In genomic region chr14:67695394-67695949, GRCh38 we compare ENCODE assay signal across 8 cellular contexts. TPM values are rescaled to one million over a fixed set of nuclear protein-coding genes. Genes with fewer than 3 reads are reported as not detected.
DNase-seq lines count a peak whose midpoint lies in the region; ATAC-seq, FAIRE-seq and TF ChIP-seq lines count a peak whose summit lies in the region.

A gene with protein sequence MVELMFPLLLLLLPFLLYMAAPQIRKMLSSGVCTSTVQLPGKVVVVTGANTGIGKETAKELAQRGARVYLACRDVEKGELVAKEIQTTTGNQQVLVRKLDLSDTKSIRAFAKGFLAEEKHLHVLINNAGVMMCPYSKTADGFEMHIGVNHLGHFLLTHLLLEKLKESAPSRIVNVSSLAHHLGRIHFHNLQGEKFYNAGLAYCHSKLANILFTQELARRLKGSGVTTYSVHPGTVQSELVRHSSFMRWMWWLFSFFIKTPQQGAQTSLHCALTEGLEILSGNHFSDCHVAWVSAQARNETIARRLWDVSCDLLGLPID (minus strand): TSS chr14:67695764. CDS start chr14:67695703, 61 bp downstream.

- H3K23me2 ChIP-seq in H1 (ENCODE audit: low read depth, low read length), result 0 out of 2 replicates have a peak, but pooled peaks cover 2% of the 10 kb centered on the region

- peak within 1 kb of the TSS; percentile 85 for H3K56ac ChIP-seq in H1 (replicated peaks; ENCODE audit: insufficient read length, low read depth, low read length)

- TF ChIP-seq EP300 in H1 (IDR thresholded peaks at IDR 0.05; ENCODE audit: borderline replicate concordance in 1 of 2, low read depth in 2 of 2, low read length in 2 of 2), result no peak

- H2BK20ac ChIP-seq in H1 (ENCODE audit: low read length), result no peak within 1 kb of the TSS; the same call in 1 of the 2 replicates

- H3K27me3 ChIP-seq in H1 (replicated peaks in 1 of 4; ENCODE audit: control insufficient read depth in 3 of 4, extremely low read depth in 1 of 4, insufficient read depth in 3 of 4, low read length in 3 of 4), result peaks cover 0 to 2% (median 0%) of the 10 kb centered on the region in 4 experiments; a peak in 2 of 7 replicates
- no peaks in the 10 kb centered on the region for H3K27me3 ChIP-seq in mesenchymal stem cell (ENCODE audit: control insufficient read depth in 1 of 2, insufficient read depth in 1 of 2, low read length in 2 of 2)

- peak within 1 kb of the TSS; percentile 73 for H3K27ac ChIP-seq in H1 (ENCODE audit: low read depth, low read length)
- H3K27ac ChIP-seq in mesenchymal stem cell (ENCODE audit: low read length, poor library complexity, severe bottlenecking), result peak within 1 kb of the TSS; percentile 80

- DNase-seq in CMK (ENCODE audit: low read depth), result peak; percentile 50
- DNase-seq in HT-29 (ENCODE audit: low spot score), result peak; percentile 79
- DNase-seq in NOMO-1 treated with dmso at 0.1 percent for 144 hours (lab: John Stamatoyannopoulos, UW; ENCODE audit: unreplicated experiment), result peak; percentile 88
- peak; percentile 43 to 58 (median 53) for DNase-seq in activated CD8-positive, alpha-beta memory T cell treated with anti-CD3 and anti-CD28 coated beads for 48 hours (ENCODE audit: low read depth in 2 of 3, low spot score in 2 of 3)
- peak; percentile 49 to 86 for DNase-seq in H1 (ENCODE audit: low read depth in 1 of 2, low spot score in 2 of 2)
- DNase-seq in mesenchymal stem cell, result peak; percentile 95
- DNase-seq in stimulated activated CD8-positive, alpha-beta memory T cell treated with anti-CD3 and anti-CD28 coated beads, Interleukin-12 subunit alpha, Interleukin-12 subunit beta, amount 100 ng/mL, for 4 hours (ENCODE audit: low read depth), result peak; percentile 59

- CTCF ChIA-PET in H1 (lab: Charles Lee; ENCODE audit: partially characterized antibody), result interaction anchor here (0.6 to 3.1 kb wide), 7 partner anchors 9 to 458 kb away, joined by 3 to 26 read pairs (median 3); no protein-coding TSS in a partner anchor

- peaks cover 5% of the 10 kb centered on the region; the same call in 1 of the 2 replicates for H3K79me1 ChIP-seq in H1 (ENCODE audit: low read depth, low read length)
- peaks cover 13% of the 10 kb centered on the region for H3K79me1 ChIP-seq in mesenchymal stem cell (replicated peaks; ENCODE audit: low read length, poor library complexity, severe bottlenecking)

- H2BK12ac ChIP-seq in H1 (ENCODE audit: low read depth, low read length), result no peak within 1 kb of the TSS
- H2BK12ac ChIP-seq in mesenchymal stem cell (ENCODE audit: low read length in 2 of 2), result peak within 1 kb of the TSS in 1 of 2 experiments; percentile 42

- H2BK15ac ChIP-seq in H1 (ENCODE audit: low read length), result no peak within 1 kb of the TSS
- H2BK15ac ChIP-seq in mesenchymal stem cell (ENCODE audit: low read depth, poor library complexity, severe bottlenecking), result peak within 1 kb of the TSS; percentile 61

- peaks cover 3 to 5% (median 4%) of the 10 kb centered on the region in 4 experiments; a peak in 4 of 7 replicates for H3K4me1 ChIP-seq in H1 (replicated peaks in 1 of 4; ENCODE audit: control insufficient read depth in 3 of 4, insufficient read depth in 4 of 4, low read length in 3 of 4)
- H3K4me1 ChIP-seq in mesenchymal stem cell (ENCODE audit: control insufficient read depth, insufficient read depth, low read depth, low read length), result no peaks in the 10 kb centered on the region

- peak; percentile 73 for FAIRE-seq in H1 (lab: Jason Lieb, UNC)

- H3K4me3 ChIP-seq in H1 (ENCODE audit: extremely low read depth in 1 of 4, insufficient read depth in 2 of 4, low read depth in 3 of 4, low read length in 4 of 4), result peak within 1 kb of the TSS; percentile 76 to 97 (median 87)
- H3K4me3 ChIP-seq in mesenchymal stem cell (ENCODE audit: insufficient read depth in 1 of 2, low read depth in 1 of 2, low read length in 2 of 2), result peak within 1 kb of the TSS; percentile 82 to 99

- POLR2A ChIA-PET in H1 (lab: Charles Lee; ENCODE audit: partially characterized antibody), result interaction anchor here (0.6 to 3.0 kb wide), 21 partner anchors 9 to 259 kb away, joined by 3 to 21 read pairs (median 6); partner anchors contain the start of genes ARG2, PIGH, VTI1B and ZFYVE26

- H4K91ac ChIP-seq in H1 (replicated peaks; ENCODE audit: insufficient read length, low read length), result peak within 1 kb of the TSS; percentile 69
- H4K91ac ChIP-seq in mesenchymal stem cell (ENCODE audit: low read length), result peak within 1 kb of the TSS; percentile 9

- H3K9me3 ChIP-seq in H1 (ENCODE audit: insufficient read depth in 2 of 2, low read depth in 1 of 2, low read length in 1 of 2) (no peaks in the 10 kb centered on the region), mesenchymal stem cell (ENCODE audit: control insufficient read depth, low read length) (no peaks in the 10 kb centered on the region)

- H4K8ac ChIP-seq in H1 (ENCODE audit: extremely low read depth, insufficient read depth, low read length) (peak within 1 kb of the TSS; percentile 81), mesenchymal stem cell (ENCODE audit: low read length) (peak within 1 kb of the TSS; percentile 16)

- TF ChIP-seq CTCF in H1 (IDR thresholded peaks at IDR 0.05; ENCODE audit: control extremely low read depth in 1 of 3, insufficient read depth in 1 of 3, low read depth in 1 of 3, low read length in 3 of 3), result 0 out of 4 replicates have a peak, but pooled peaks of 1 of the 3 experiments have one; percentile 5

- peak; percentile 95 to 98 for TF ChIP-seq POLR2A in H1 (IDR thresholded peaks at IDR 0.05; ENCODE audit: control extremely low read depth in 1 of 2, low read depth in 2 of 2, low read length in 2 of 2)

- H3K79me2 ChIP-seq in H1 (ENCODE audit: control insufficient read depth in 1 of 2, insufficient read depth in 2 of 2, low read length in 2 of 2), result peaks cover 10 to 49% of the 10 kb centered on the region in 2 experiments

- H3K14ac ChIP-seq in H1 (ENCODE audit: insufficient read length), result no peak within 1 kb of the TSS
- H3K14ac ChIP-seq in mesenchymal stem cell (ENCODE audit: low read length in 2 of 2), result peak within 1 kb of the TSS in 1 of 2 experiments; percentile 79

- H3K9ac ChIP-seq in H1 (replicated peaks in 1 of 4; ENCODE audit: extremely low read depth in 1 of 4, low read depth in 3 of 4, low read length in 3 of 4) (peak within 1 kb of the TSS; percentile 77 to 81 (median 80)), mesenchymal stem cell (ENCODE audit: low read length) (peak within 1 kb of the TSS; percentile 97)

- peak; percentile 77 for ATAC-seq in GM19468 (IDR thresholded peaks at IDR 0.05; ENCODE audit: extremely low read depth, unreplicated experiment)

- H3K23ac ChIP-seq in H1 (ENCODE audit: insufficient read length) (no peak within 1 kb of the TSS), mesenchymal stem cell (ENCODE audit: low read length in 2 of 2) (no peak within 1 kb of the TSS)

- H2AFZ ChIP-seq in H1 (ENCODE audit: low read length) (0 out of 2 replicates have a peak within 1 kb of the TSS, but pooled peaks have one; percentile 54), mesenchymal stem cell (ENCODE audit: low read depth, low read length) (peak within 1 kb of the TSS; percentile 60)

- H2BK120ac ChIP-seq in H1 (replicated peaks; ENCODE audit: low read depth, low read length) (no peak within 1 kb of the TSS), mesenchymal stem cell (ENCODE audit: low read depth, low read length) (peak within 1 kb of the TSS; percentile 11)

- peaks cover 5 to 10% of the 10 kb centered on the region in 2 experiments for H4K20me1 ChIP-seq in H1 (replicated peaks in 1 of 2; ENCODE audit: control insufficient read depth in 1 of 2, insufficient read depth in 2 of 2, low read length in 2 of 2)

- H3K18ac ChIP-seq in H1 (ENCODE audit: extremely low read depth, low read length) (peak within 1 kb of the TSS; percentile 97), mesenchymal stem cell (ENCODE audit: low read depth in 1 of 2, low read length in 2 of 2) (peak within 1 kb of the TSS; percentile 25 to 73)

- H2BK5ac ChIP-seq in H1 (ENCODE audit: low read depth, low read length) (peak within 1 kb of the TSS; percentile 49), mesenchymal stem cell (ENCODE audit: low read depth, low read length, poor library complexity, severe bottlenecking) (no peak within 1 kb of the TSS)

- H3K4ac ChIP-seq in H1 (replicated peaks; ENCODE audit: insufficient read length, low read depth, low read length) (peak within 1 kb of the TSS; percentile 28), mesenchymal stem cell (ENCODE audit: low read depth in 1 of 2, low read length in 2 of 2) (peak within 1 kb of the TSS; percentile 13 to 92)

- 1% methylated on average over 25 of the region's 25 CpGs; no CpG with 5 or more reads in 1 of the 2 experiments for WGBS in H1 (ENCODE audit: extremely low coverage in 1 of 2, insufficient coverage in 1 of 2, insufficient read length in 1 of 2, insufficient replicate concordance in 2 of 2, low coverage in 1 of 2, low lambda C conversion rate in 2 of 2, missing lambda C conversion rate in 1 of 2), 2 experiments
- 1% methylated on average over 25 of the region's 25 CpGs for WGBS in mesenchymal stem cell

- peak within 1 kb of the TSS; percentile 64 to 85 for H3K4me2 ChIP-seq in H1 (ENCODE audit: insufficient read depth in 1 of 2, low read depth in 2 of 2, low read length in 2 of 2)
- H3K4me2 ChIP-seq in mesenchymal stem cell (ENCODE audit: low read length, poor library complexity, severe bottlenecking), result peak within 1 kb of the TSS; percentile 55

- TF ChIP-seq RAD21 in H1 (IDR thresholded peaks at IDR 0.05 in 1 of 2, conservative IDR thresholded peaks at IDR 0.05 in 1 of 2; ENCODE audit: low read depth in 2 of 2, low read length in 2 of 2), result no peak

- H4K5ac ChIP-seq in H1 (ENCODE audit: insufficient read length, low read depth, low read length), result peak within 1 kb of the TSS; percentile 58

- no peak within 1 kb of the TSS for H2AK5ac ChIP-seq in H1 (ENCODE audit: low read depth, low read length)
- no peak within 1 kb of the TSS for H2AK5ac ChIP-seq in mesenchymal stem cell (ENCODE audit: low read length, severe bottlenecking)

- peaks cover 17 to 28% (median 25%) of the 10 kb centered on the region in 4 experiments for H3K36me3 ChIP-seq in H1 (ENCODE audit: control insufficient read depth in 2 of 4, insufficient read depth in 4 of 4, low read length in 3 of 4)
- peaks cover 6 to 22% of the 10 kb centered on the region in 2 experiments for H3K36me3 ChIP-seq in mesenchymal stem cell (ENCODE audit: control insufficient read depth in 1 of 2, insufficient read depth in 2 of 2, low read depth in 1 of 2, low read length in 2 of 2)

RNA-seq across cellular contexts. Expression of the gene that starts here (rescaled TPM):
- 55.8 and 69.7 TPM in 2 replicates for total RNA-seq in HT-29 (2014; rRNA removed; shearing (Covaris generic))
- 104 and 112 TPM in 2 replicates for total RNA-seq in H1 (2021; fragmentation: NEBNext Ultra II Directional; extraction: Animal tissue kit (Norgen Biotek cat#: 25700))
- polyA plus RNA-seq in H1 (2011; rRNA removed), result 70.6 and 117 TPM in 2 replicates
- polyA plus RNA-seq in H1 (2011; cell fraction: cytosol; rRNA removed), result 119 TPM
- 102 TPM for polyA plus RNA-seq in H1 (2011; cell fraction: nucleus; rRNA removed)
- polyA plus RNA-seq in H1 (2012, experiment 1 of 2), result 114 to 133 TPM (median 126 TPM) in 4 replicates
- 17.7 TPM for polyA plus RNA-seq in H1 (2012, experiment 2 of 2)
- 244 TPM for polyA plus RNA-seq in H1 (2013, experiment 1 of 2)
- polyA plus RNA-seq in H1 (2013, experiment 2 of 2), result 264 TPM
- polyA minus RNA-seq in H1 (2011; rRNA and poly(A)+ RNA removed), result 155 and 187 TPM in 2 replicates
- polyA minus RNA-seq in H1 (2011; cell fraction: cytosol; rRNA and poly(A)+ RNA removed), result 150 TPM
- 106 TPM for polyA minus RNA-seq in H1 (2011; cell fraction: nucleus; rRNA and poly(A)+ RNA removed)
- polyA plus RNA-seq in mesenchymal stem cell (2013, experiment 1 of 2), result 114 TPM
- polyA plus RNA-seq in mesenchymal stem cell (2013, experiment 2 of 2), result 119 TPM

Comparison
In these comparisons a context has a peak if more than half of its experiments do, and no peak if none do; other contexts are left out.
1. Peak in every context shown above with its lines: DNase-seq, ATAC-seq, H3K4me3 ChIP-seq and H3K27ac ChIP-seq.